ENCODE assay signal across 8 cellular contexts in genomic region chr9:130578865-130579737, GRCh38. TPM values are rescaled to one million over a fixed set of nuclear protein-coding genes. Genes with fewer than 3 reads are reported as not detected.
DNase-seq lines count a peak whose midpoint lies in the region; ATAC-seq and TF ChIP-seq lines count a peak whose summit lies in the region.

FUBP3 (plus strand) TSS chr9:130579577; CDS start chr9:130579681, 104 bp downstream.

- H3K9ac ChIP-seq in adipocyte (ENCODE audit: low read length) = peak within 1 kb of the TSS; percentile 99

- peaks cover 19% of the 10 kb centered on the region for H3K4me1 ChIP-seq in adipocyte (ENCODE audit: control insufficient read depth, insufficient read depth, low read length)

- peaks cover 8% of the 10 kb centered on the region for H3K27me3 Mint-ChIP-seq in type B pancreatic cell

- peak; percentile 70 for DNase-seq in GM12864 (ENCODE audit: low read depth)
- peak; percentile 91 for DNase-seq in NCI-H1436 (lab: John Stamatoyannopoulos, UW)
- peak; percentile 78 for DNase-seq in T follicular helper cell (ENCODE audit: low read depth)
- DNase-seq in adipocyte (ENCODE audit: low read depth) = peak; percentile 98
- peak; percentile 97 for DNase-seq in cardiac septum (ENCODE audit: low spot score)
- peak; percentile 93 to 99 (median 97) for DNase-seq in posterior cingulate gyrus
- DNase-seq in type B pancreatic cell (ENCODE audit: extremely low spot score, unreplicated experiment) = peak; percentile 88

- H3K36me3 ChIP-seq in adipocyte (ENCODE audit: control insufficient read depth, insufficient read depth, low read length, severe bottlenecking) = peaks cover 15% of the 10 kb centered on the region

- H3K9me3 Mint-ChIP-seq in type B pancreatic cell = no peaks in the 10 kb centered on the region

- TF ChIP-seq CTCF in GM12864 (IDR thresholded peaks at IDR 0.05; ENCODE audit: low read depth, low read length, missing control alignments) = no peak
- TF ChIP-seq CTCF in type B pancreatic cell (conservative IDR thresholded peaks at IDR 0.05) = no peak

- no peaks in the 10 kb centered on the region for H3K27me3 ChIP-seq in adipocyte (replicated peaks; ENCODE audit: control insufficient read depth, insufficient read depth, low read length)

- peak within 1 kb of the TSS; percentile 90 for H3K4me3 ChIP-seq in GM12864 (ENCODE audit: low read depth, low read length)
- H3K4me3 ChIP-seq in adipocyte (ENCODE audit: low read length) = peak within 1 kb of the TSS; percentile 100

- H3K9me3 ChIP-seq in adipocyte (ENCODE audit: control insufficient read depth, low read length) = no peaks in the 10 kb centered on the region

- peaks cover 6% of the 10 kb centered on the region for H3K4me1 Mint-ChIP-seq in type B pancreatic cell (ENCODE audit: unreplicated experiment)

- H3K36me3 Mint-ChIP-seq in type B pancreatic cell = no peaks in the 10 kb centered on the region

- peak within 1 kb of the TSS; percentile 92 for H3K27ac Mint-ChIP-seq in type B pancreatic cell

- H3K4me3 Mint-ChIP-seq in type B pancreatic cell = peak within 1 kb of the TSS; percentile 92

- intact Hi-C loops in cardiac septum (cut with DNase I) = loop anchor here (5.0 kb wide), 2 partner anchors 103 to 117 kb away; no protein-coding TSS in a partner anchor
- intact Hi-C loops in posterior cingulate gyrus (cut with DNase I) = loop anchor here (10.0 kb wide), 1 partner anchor 104 kb away; no protein-coding TSS in a partner anchor

- ATAC-seq in HG02763 (IDR thresholded peaks at IDR 0.05; ENCODE audit: unreplicated experiment) = peak; percentile 93

RNA-seq across cellular contexts. Expression of gene FUBP3, which starts in this region (rescaled TPM):
- total RNA-seq in cardiac septum (36.8 TPM), type B pancreatic cell (ENCODE audit: low replicate concordance) (59.3 and 62.3 TPM in 2 replicates)

Comparison
In these comparisons a context has a peak if more than half of its experiments do, and no peak if none do; other contexts are left out.
1. Peak in every context shown above with its lines: DNase-seq, ATAC-seq and H3K4me3 ChIP-seq.